In genomic region chr12:52320784-52321400, GRCh38 we compare ENCODE assay signal across 28 cellular contexts. TPM values are rescaled to one million over a fixed set of nuclear protein-coding genes. Genes with fewer than 3 reads are reported as not detected.
"Had no signal": no experiment of that assay in that cellular context is flagged by ENCODE, and none has a peak within 500 bp of the region (broad histone marks: within the 10 kb centered on the region; RNA-seq: fewer than 3 reads in every experiment).

Gene KRT83, minus strand, starts transcription at chr12:52321398. Its CDS starts 63 bp downstream, at chr12:52321335.

- H3K36me3 Mint-ChIP-seq: activated naive CD4-positive, alpha-beta T cell treated with anti-CD3 and anti-CD28 coated beads, Interleukin-2, amount 50 U/mL, for 24 hours; naive thymus-derived CD4-positive, alpha-beta T cell had no signal

- H3K27ac ChIP-seq: gastroesophageal sphincter, parathyroid adenoma, right atrium auricular region, testis, transverse colon had no signal

- H3K9me3 ChIP-seq: gastroesophageal sphincter, right atrium auricular region, testis, transverse colon had no signal

- DNase-seq: activated CD4-positive, alpha-beta T cell treated with anti-CD3 and anti-CD28 coated beads for 36 hours; activated CD4-positive, CD25-positive, alpha-beta regulatory T cell; activated CD8-positive, alpha-beta memory T cell treated with anti-CD3 and anti-CD28 coated beads for 24 hours; activated gamma-delta T cell; cortex of kidney; effector memory CD8-positive, alpha-beta T cell; left colon; naive thymus-derived CD4-positive, alpha-beta T cell; stimulated activated CD4-positive, alpha-beta T cell treated with anti-CD3 and anti-CD28 coated beads, Interleukin-2, amount 100 ng/mL, for 48 hours; stimulated activated naive CD4-positive, alpha-beta T cell treated with Interleukin-2 at 50 U/mL for 16 hours; T-helper 1 cell; testis; transverse colon had no signal

- H3K4me1 Mint-ChIP-seq: activated CD4-positive, alpha-beta T cell treated with anti-CD3 and anti-CD28 coated beads for 36 hours; activated naive CD4-positive, alpha-beta T cell treated with anti-CD3 and anti-CD28 coated beads, Interleukin-2, amount 50 U/mL, for 24 hours had no signal

- H3K36me3 ChIP-seq: gastroesophageal sphincter, right atrium auricular region, transverse colon had no signal

- H3K27me3 ChIP-seq: right atrium auricular region, testis had no signal

- H3K9me3 Mint-ChIP-seq: activated naive CD4-positive, alpha-beta T cell treated with anti-CD3 and anti-CD28 coated beads, Interleukin-2, amount 50 U/mL, for 24 hours; effector memory CD8-positive, alpha-beta T cell; T-helper 2 cell treated with Interferon-gamma antibody and Interleukin-4, amounts not matched to agents 5 μg/mL and 100 μg/mL, for 36 hours had no signal

- H3K4me3 Mint-ChIP-seq: activated CD4-positive, alpha-beta T cell treated with anti-CD3 and anti-CD28 coated beads for 36 hours; activated naive CD4-positive, alpha-beta T cell treated with anti-CD3 and anti-CD28 coated beads, Interleukin-2, amount 50 U/mL, for 24 hours; effector memory CD8-positive, alpha-beta T cell; naive thymus-derived CD4-positive, alpha-beta T cell; T-helper 2 cell treated with Interferon-gamma antibody and Interleukin-4, amounts not matched to agents 5 μg/mL and 100 μg/mL, for 36 hours had no signal

- H3K4me1 ChIP-seq: gastroesophageal sphincter, parathyroid adenoma, right atrium auricular region, testis had no signal

- H3K79me2 ChIP-seq: parathyroid adenoma had no signal

- H2AFZ ChIP-seq: parathyroid adenoma had no signal

- H3K9ac ChIP-seq: parathyroid adenoma had no signal

- H3K27ac Mint-ChIP-seq: activated CD4-positive, alpha-beta T cell treated with anti-CD3 and anti-CD28 coated beads for 36 hours; activated naive CD4-positive, alpha-beta T cell treated with anti-CD3 and anti-CD28 coated beads, Interleukin-2, amount 50 U/mL, for 24 hours; T-helper 2 cell treated with Interferon-gamma antibody and Interleukin-4, amounts not matched to agents 5 μg/mL and 100 μg/mL, for 36 hours had no signal

- H3K4me3 ChIP-seq: gastroesophageal sphincter, right atrium auricular region, testis, transverse colon had no signal

RNA-seq across cellular contexts. Expression of gene KRT83, which starts in this region (rescaled TPM):
- total RNA-seq: activated CD4-positive, alpha-beta T cell treated with anti-CD3 and anti-CD28 coated beads for 36 hours; bronchial epithelial cell; endothelial cell of umbilical vein; fibroblast of lung; fibroblast of villous mesenchyme; gastroesophageal sphincter; left colon; liver; naive thymus-derived CD4-positive, alpha-beta T cell; pulmonary artery endothelial cell; right atrium auricular region; transverse colon had no signal
- polyA plus RNA-seq: adipose tissue; endothelial cell of umbilical vein; esophagus; fibroblast of lung; keratinocyte; liver; naive thymus-derived CD4-positive, alpha-beta T cell; neural cell had no signal
